In genomic region chr1:24782689-24783088, GRCh38 we compare ENCODE assay signal across 2 cellular contexts.
A peak's percentile ranks its signal among the peaks of the same experiment; 100 is the strongest.
TF ChIP-seq lines count a peak whose summit lies in the region.

No MANE protein-coding gene starts in this region.

TF ChIP-seq in HepG2, 621 proteins besides CTCF, POLR2A, EP300 and RAD21:
- no peak for TF ChIP-seq MED13 (CRISPR knock-in tag; IDR thresholded peaks at IDR 0.05)
- TF ChIP-seq ZMYM3 (CRISPR knock-in tag; IDR thresholded peaks at IDR 0.05): 0 out of 2 replicates have a peak, but pooled peaks have one; percentile 33
- TF ChIP-seq MIXL1 (CRISPR knock-in tag; IDR thresholded peaks at IDR 0.05): no peak
- TF ChIP-seq, protein P1, sequence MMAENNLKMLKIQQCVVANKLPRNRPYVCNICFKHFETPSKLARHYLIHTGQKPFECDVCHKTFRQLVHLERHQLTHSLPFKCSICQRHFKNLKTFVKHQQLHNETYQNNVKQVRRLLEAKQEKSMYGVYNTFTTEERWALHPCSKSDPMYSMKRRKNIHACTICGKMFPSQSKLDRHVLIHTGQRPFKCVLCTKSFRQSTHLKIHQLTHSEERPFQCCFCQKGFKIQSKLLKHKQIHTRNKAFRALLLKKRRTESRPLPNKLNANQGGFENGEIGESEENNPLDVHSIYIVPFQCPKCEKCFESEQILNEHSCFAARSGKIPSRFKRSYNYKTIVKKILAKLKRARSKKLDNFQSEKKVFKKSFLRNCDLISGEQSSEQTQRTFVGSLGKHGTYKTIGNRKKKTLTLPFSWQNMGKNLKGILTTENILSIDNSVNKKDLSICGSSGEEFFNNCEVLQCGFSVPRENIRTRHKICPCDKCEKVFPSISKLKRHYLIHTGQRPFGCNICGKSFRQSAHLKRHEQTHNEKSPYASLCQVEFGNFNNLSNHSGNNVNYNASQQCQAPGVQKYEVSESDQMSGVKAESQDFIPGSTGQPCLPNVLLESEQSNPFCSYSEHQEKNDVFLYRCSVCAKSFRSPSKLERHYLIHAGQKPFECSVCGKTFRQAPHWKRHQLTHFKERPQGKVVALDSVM (CRISPR knock-in tag; IDR thresholded peaks at IDR 0.05): peak; percentile 76
- TF ChIP-seq, protein P2, sequence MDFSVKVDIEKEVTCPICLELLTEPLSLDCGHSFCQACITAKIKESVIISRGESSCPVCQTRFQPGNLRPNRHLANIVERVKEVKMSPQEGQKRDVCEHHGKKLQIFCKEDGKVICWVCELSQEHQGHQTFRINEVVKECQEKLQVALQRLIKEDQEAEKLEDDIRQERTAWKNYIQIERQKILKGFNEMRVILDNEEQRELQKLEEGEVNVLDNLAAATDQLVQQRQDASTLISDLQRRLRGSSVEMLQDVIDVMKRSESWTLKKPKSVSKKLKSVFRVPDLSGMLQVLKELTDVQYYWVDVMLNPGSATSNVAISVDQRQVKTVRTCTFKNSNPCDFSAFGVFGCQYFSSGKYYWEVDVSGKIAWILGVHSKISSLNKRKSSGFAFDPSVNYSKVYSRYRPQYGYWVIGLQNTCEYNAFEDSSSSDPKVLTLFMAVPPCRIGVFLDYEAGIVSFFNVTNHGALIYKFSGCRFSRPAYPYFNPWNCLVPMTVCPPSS (IDR thresholded peaks at IDR 0.05): no peak
- peak; percentile 94 for TF ChIP-seq ZNF121 (CRISPR knock-in tag; IDR thresholded peaks at IDR 0.05)
TF ChIP-seq in HepG2: peak in this region for 3.

TF ChIP-seq in K562, 482 proteins besides CTCF, POLR2A, EP300 and RAD21:
- TF ChIP-seq NR3C1 (CRISPR knock-in tag; IDR thresholded peaks at IDR 0.05) (no peak), NELFE (IDR thresholded peaks at IDR 0.05; ENCODE audit: insufficient read depth, insufficient read length) (no peak), KDM1A (IDR thresholded peaks at IDR 0.05) (no peak), TCF7L2 (IDR thresholded peaks at IDR 0.05; ENCODE audit: low read depth, low read length) (no peak), ZNF121 (CRISPR knock-in tag; conservative IDR thresholded peaks at IDR 0.05) (peak; percentile 44; the same call in 1 of the 2 replicates), HNRNPLL (IDR thresholded peaks at IDR 0.05; ENCODE audit: low read depth, low read length, poor library complexity, severe bottlenecking) (no peak), ZNF764 (CRISPR knock-in tag; IDR thresholded peaks at IDR 0.05; ENCODE audit: low read depth) (no peak), NR0B1 (IDR thresholded peaks at IDR 0.05; ENCODE audit: partially characterized antibody) (no peak), HMGN3 (IDR thresholded peaks at IDR 0.05; ENCODE audit: borderline replicate concordance, extremely low read depth, insufficient read length, low read depth, low read length) (no peak), RBM25 (IDR thresholded peaks at IDR 0.05; ENCODE audit: low read depth, low read length, severe bottlenecking) (peak; percentile 4), ZBTB26 (CRISPR knock-in tag; IDR thresholded peaks at IDR 0.05) (no peak)
TF ChIP-seq in K562: peak in this region for 2.
